Comparison of ENCODE assay signal across 7 cellular contexts in the genomic region with DNA sequence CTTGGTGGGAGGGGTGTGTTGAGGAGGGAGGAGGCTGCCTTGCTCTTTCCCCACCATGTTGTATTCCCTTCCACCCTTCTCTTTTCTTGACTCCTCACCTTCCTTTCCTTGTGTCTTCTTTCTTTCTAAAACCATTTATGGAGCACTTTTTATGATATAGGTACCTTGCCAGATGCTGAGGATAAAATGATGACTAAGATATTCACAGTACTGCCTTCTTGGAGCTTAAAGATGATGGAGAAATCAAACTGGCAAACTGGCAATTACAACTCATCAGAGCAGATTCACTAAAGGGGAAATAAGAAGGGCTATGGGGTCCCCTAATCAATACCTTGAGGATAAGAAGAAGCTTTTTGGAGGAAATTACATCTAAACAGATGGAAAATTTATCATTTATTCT.
"Had no signal": no experiment of that assay in that cellular context is flagged by ENCODE, and none has a peak within 500 bp of the region (broad histone marks: within the 10 kb centered on the region; RNA-seq: fewer than 3 reads in every experiment).

No MANE protein-coding gene starts in this region.

- H3K4me2 ChIP-seq: GM23338 had no signal

- H3K4me3 ChIP-seq: GM23338 had no signal

- DNase-seq: H9, HCEC 1CT, KG1 had no signal

- FAIRE-seq: H1, H54, HTR-8/SVneo had no signal

- ATAC-seq: GM23338 had no signal

- H2AFZ ChIP-seq: GM23338 had no signal
